Comparison of ENCODE assay signal across 29 cellular contexts in the genomic region with DNA sequence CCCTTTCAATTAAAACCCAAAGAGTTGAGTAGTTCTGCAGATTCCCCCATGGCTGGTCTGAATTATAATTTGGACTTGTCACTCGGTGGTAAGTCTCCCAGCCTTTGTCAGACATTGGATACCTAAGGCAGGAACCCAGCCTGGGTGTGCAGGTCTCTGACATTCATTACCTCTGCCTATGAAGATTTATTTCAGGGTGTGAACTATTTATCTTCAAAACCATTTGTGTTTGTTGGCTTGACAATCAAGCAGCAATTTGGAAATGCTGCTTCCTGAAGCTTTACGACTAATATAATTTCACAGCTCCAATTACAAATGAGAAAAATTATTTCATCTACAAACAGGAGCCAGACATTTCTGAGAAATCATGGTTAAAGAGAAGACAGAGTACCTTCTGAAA.
"Had no signal": no experiment of that assay in that cellular context is flagged by ENCODE, and none has a peak within 500 bp of the region (broad histone marks: within the 10 kb centered on the region; RNA-seq: fewer than 3 reads in every experiment).

No MANE protein-coding gene starts in this region.

- H3K4me3 Mint-ChIP-seq: naive thymus-derived CD4-positive, alpha-beta T cell; natural killer cell; nephron; stimulated activated effector memory CD8-positive, alpha-beta T cell treated with anti-CD3 and anti-CD28 coated beads, Interleukin-12 subunit alpha, Interleukin-12 subunit beta, amount 100 ng/mL, for 72 hours; stimulated activated naive B cell treated with anti-CD40 and anti-IgM and Interleukin-4, amounts not matched to agents 10 μg/mL and 1 μg/mL and 100 μg/mL, for 72 hours; type B pancreatic cell had no signal

- H3K79me2 ChIP-seq: parathyroid adenoma had no signal

- H3K27me3 Mint-ChIP-seq: naive thymus-derived CD4-positive, alpha-beta T cell; stimulated activated naive B cell treated with anti-CD40 and anti-IgM and Interleukin-4, amounts not matched to agents 10 μg/mL and 1 μg/mL and 100 μg/mL, for 72 hours; stimulated activated naive CD8-positive, alpha-beta T cell treated with anti-CD3 and anti-CD28 coated beads, Interleukin-15, Interleukin-2, amounts not matched to agents 100 ng/mL and 50 ng/mL, for 24 hours had no signal

- DNase-seq: naive thymus-derived CD4-positive, alpha-beta T cell; natural killer cell; occipital lobe; ovary; posterior cingulate gyrus; psoas muscle; right cardiac atrium; right lobe of liver; sigmoid colon; small intestine; stimulated activated CD4-positive, alpha-beta T cell treated with anti-CD3 and anti-CD28 coated beads, Interleukin-15, amount 100 ng/mL, for 24 hours; stimulated activated CD4-positive, alpha-beta T cell treated with anti-CD3 and anti-CD28 coated beads, Interleukin-2, amount 100 ng/mL, for 24 hours; stimulated activated CD4-positive, alpha-beta T cell treated with anti-CD3 and anti-CD28 coated beads, Interleukin-2, amount 100 ng/mL, for 48 hours; stimulated activated CD4-positive, alpha-beta T cell treated with anti-CD3 and anti-CD28 coated beads, Interleukin-4, amount 100 ng/mL, for 24 hours; stimulated activated naive B cell treated with anti-CD40 and anti-IgM and Interleukin-4, amounts not matched to agents 10 μg/mL and 1 μg/mL and 100 μg/mL, for 72 hours; stimulated activated naive CD4-positive, alpha-beta T cell treated with Interleukin-2 at 50 U/mL for 16 hours; substantia nigra; testis; tibial artery; transverse colon; upper lobe of right lung; uterus had no signal

- H3K27ac ChIP-seq: ovary, parathyroid adenoma, psoas muscle, right lobe of liver, sigmoid colon, suprapubic skin, testis, tibial artery, transverse colon, upper lobe of right lung, uterus had no signal

- H3K27ac Mint-ChIP-seq: nephron, progenitor cell of endocrine pancreas, type B pancreatic cell had no signal

- FAIRE-seq: small intestine had no signal

- H3K4me3 ChIP-seq: ovary, psoas muscle, right lobe of liver, sigmoid colon, suprapubic skin, testis, tibial artery, transverse colon, upper lobe of right lung, uterus had no signal

- H3K9ac ChIP-seq: parathyroid adenoma had no signal

- H3K36me3 ChIP-seq: ovary, right lobe of liver, sigmoid colon, suprapubic skin, tibial artery, transverse colon, upper lobe of right lung, uterus had no signal

- H3K9me3 ChIP-seq: ovary, psoas muscle, right lobe of liver, sigmoid colon, suprapubic skin, testis, tibial artery, transverse colon, upper lobe of right lung, uterus had no signal

- H2AFZ ChIP-seq: parathyroid adenoma had no signal

- ATAC-seq: naive thymus-derived CD4-positive, alpha-beta T cell; natural killer cell; psoas muscle; right cardiac atrium; right lobe of liver; stimulated activated effector memory CD8-positive, alpha-beta T cell treated with anti-CD3 and anti-CD28 coated beads, Interleukin-12 subunit alpha, Interleukin-12 subunit beta, amount 100 ng/mL, for 72 hours; upper lobe of right lung had no signal

- H3K36me3 Mint-ChIP-seq: type B pancreatic cell had no signal

- H3K9me3 Mint-ChIP-seq: naive thymus-derived CD4-positive, alpha-beta T cell; natural killer cell; nephron; stimulated activated effector memory CD8-positive, alpha-beta T cell treated with anti-CD3 and anti-CD28 coated beads, Interleukin-12 subunit alpha, Interleukin-12 subunit beta, amount 100 ng/mL, for 72 hours; stimulated activated naive B cell treated with anti-CD40 and anti-IgM and Interleukin-4, amounts not matched to agents 10 μg/mL and 1 μg/mL and 100 μg/mL, for 72 hours; stimulated activated naive CD8-positive, alpha-beta T cell treated with anti-CD3 and anti-CD28 coated beads, Interleukin-15, Interleukin-2, amounts not matched to agents 100 ng/mL and 50 ng/mL, for 24 hours; type B pancreatic cell had no signal

- H3K27me3 ChIP-seq: ovary, right lobe of liver, sigmoid colon, suprapubic skin, testis, transverse colon, upper lobe of right lung, uterus had no signal

- H3K4me1 ChIP-seq: parathyroid adenoma, psoas muscle, right lobe of liver, sigmoid colon, suprapubic skin, testis, tibial artery, transverse colon, upper lobe of right lung, uterus had no signal
